In the genomic region with DNA sequence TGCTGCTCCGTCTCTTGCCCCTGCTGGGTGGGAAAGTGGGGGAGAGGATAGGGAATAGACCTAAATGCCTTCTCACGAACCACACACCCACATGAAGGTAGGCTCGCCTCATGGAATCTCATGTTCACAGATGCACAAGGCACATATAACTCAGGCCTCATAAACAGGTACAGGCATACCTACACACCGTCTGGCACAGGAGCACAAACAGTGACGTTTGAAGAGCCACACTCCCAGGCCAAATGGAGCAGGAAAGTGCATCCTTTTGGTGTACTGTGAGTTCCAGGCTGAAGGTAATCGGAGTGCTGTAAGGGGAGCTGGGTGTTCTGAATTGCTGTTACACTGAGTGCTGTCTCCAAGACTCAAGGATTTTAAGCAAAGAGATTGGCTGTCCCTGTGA, we compare ENCODE assay signal across 26 cellular contexts. TPM values are rescaled to one million over a fixed set of nuclear protein-coding genes. Genes with fewer than 3 reads are reported as not detected.
DNase-seq lines count a peak whose midpoint lies in the region; ATAC-seq, FAIRE-seq and TF ChIP-seq lines count a peak whose summit lies in the region.
"Had no signal": no experiment of that assay in that cellular context is flagged by ENCODE, and none has a peak within 500 bp of the region (broad histone marks: within the 10 kb centered on the region; RNA-seq: fewer than 3 reads in every experiment).

No MANE protein-coding gene starts in this region.

- WGBS in H1 (ENCODE audit: extremely low coverage in 1 of 2, insufficient coverage in 1 of 2, insufficient read length in 1 of 2, insufficient replicate concordance in 2 of 2, low coverage in 1 of 2, low lambda C conversion rate in 2 of 2, missing lambda C conversion rate in 1 of 2), 2 experiments, result 92% methylated on average over 6 of the region's 6 CpGs; no CpG with 5 or more reads in 1 of the 2 experiments

- no peak for TF ChIP-seq EP300 in H1 (IDR thresholded peaks at IDR 0.05; ENCODE audit: borderline replicate concordance in 1 of 2, low read depth in 2 of 2, low read length in 2 of 2)

- H3K36me3 ChIP-seq in BLaER1, result peaks cover 65% of the 10 kb centered on the region
- H3K36me3 ChIP-seq in HUES6 (ENCODE audit: control insufficient read depth, insufficient read depth, low read length), result peaks cover 54% of the 10 kb centered on the region
- H3K36me3 ChIP-seq in H1 (ENCODE audit: control insufficient read depth in 2 of 4, insufficient read depth in 4 of 4, low read length in 3 of 4), result peaks cover 22 to 42% (median 40%) of the 10 kb centered on the region in 4 experiments
- peaks cover 11 to 49% (median 14%) of the 10 kb centered on the region in 3 experiments for H3K36me3 ChIP-seq in naive thymus-derived CD4-positive, alpha-beta T cell (ENCODE audit: control insufficient read depth in 2 of 3, insufficient read depth in 3 of 3, low read length in 3 of 3)

- no peak overlapping the region for H4K8ac ChIP-seq in H1 (ENCODE audit: extremely low read depth, insufficient read depth, low read length)

- H4K20me1 ChIP-seq in BLaER1, result peaks cover 22% of the 10 kb centered on the region
- H4K20me1 ChIP-seq in H1 (replicated peaks in 1 of 2; ENCODE audit: control insufficient read depth in 1 of 2, insufficient read depth in 2 of 2, low read length in 2 of 2), result peaks cover 0 to 4% of the 10 kb centered on the region in 2 experiments

- no peak for TF ChIP-seq RAD21 in H1 (IDR thresholded peaks at IDR 0.05 in 1 of 2, conservative IDR thresholded peaks at IDR 0.05 in 1 of 2; ENCODE audit: low read depth in 2 of 2, low read length in 2 of 2)

- H2BK5ac ChIP-seq in H1 (ENCODE audit: low read depth, low read length), result no peak overlapping the region; the same call in 1 of the 2 replicates

- H3K36me3 Mint-ChIP-seq in progenitor cell of endocrine pancreas (ENCODE audit: insufficient read depth), result peaks cover 19% of the 10 kb centered on the region
- H3K36me3 Mint-ChIP-seq in naive thymus-derived CD4-positive, alpha-beta T cell, result peaks cover 4 to 27% (median 14%) of the 10 kb centered on the region in 5 donors

- no peak overlapping the region for H3K23ac ChIP-seq in H1 (ENCODE audit: insufficient read length)

- no peak for TF ChIP-seq POLR2A in H1 (IDR thresholded peaks at IDR 0.05; ENCODE audit: control extremely low read depth in 1 of 2, low read depth in 2 of 2, low read length in 2 of 2)

- intact Hi-C loops in naive thymus-derived CD4-positive, alpha-beta T cell (cut with micrococcal nuclease), result loop anchor here (1.0 to 10.0 kb wide), 5 partner anchors 559 to 810 kb away; no protein-coding TSS in a partner anchor

- no peak overlapping the region for H4K91ac ChIP-seq in H1 (replicated peaks; ENCODE audit: insufficient read length, low read length)

- no peak overlapping the region for H2BK12ac ChIP-seq in H1 (ENCODE audit: low read depth, low read length)

- H3K27me3 ChIP-seq in BLaER1 (no peaks in the 10 kb centered on the region), HUES6 (ENCODE audit: control insufficient read depth, insufficient read depth, low read length) (no peaks in the 10 kb centered on the region), H1 (replicated peaks in 1 of 4; ENCODE audit: control insufficient read depth in 3 of 4, extremely low read depth in 1 of 4, insufficient read depth in 3 of 4, low read length in 3 of 4) (no peaks in the 10 kb centered on the region)
- no peaks in the 10 kb centered on the region for H3K27me3 ChIP-seq in naive thymus-derived CD4-positive, alpha-beta T cell (ENCODE audit: control insufficient read depth in 2 of 2, insufficient read depth in 2 of 2, low read length in 2 of 2)
- H3K27me3 ChIP-seq: stomach, thyroid gland had no signal

- no peak overlapping the region for H3K14ac ChIP-seq in H1 (ENCODE audit: insufficient read length)

- H2BK20ac ChIP-seq in H1 (ENCODE audit: low read length), result no peak overlapping the region

- H3K27me3 Mint-ChIP-seq in progenitor cell of endocrine pancreas, result no peaks in the 10 kb centered on the region
- H3K27me3 Mint-ChIP-seq in naive thymus-derived CD4-positive, alpha-beta T cell, result no peaks in the 10 kb centered on the region

- no peak overlapping the region for H3K4ac ChIP-seq in H1 (replicated peaks; ENCODE audit: insufficient read length, low read depth, low read length)

- no peak overlapping the region for H3K4me3 ChIP-seq in BLaER1
- H3K4me3 ChIP-seq in HUES6 (ENCODE audit: low read depth, low read length), result no peak overlapping the region
- no peak overlapping the region for H3K4me3 ChIP-seq in H1 (ENCODE audit: extremely low read depth in 1 of 4, insufficient read depth in 2 of 4, low read depth in 3 of 4, low read length in 4 of 4)
- no peak overlapping the region for H3K4me3 ChIP-seq in naive thymus-derived CD4-positive, alpha-beta T cell (ENCODE audit: low read length)
- H3K4me3 ChIP-seq: spleen, stomach, thyroid gland had no signal

- CTCF ChIA-PET in H1 (lab: Charles Lee; ENCODE audit: partially characterized antibody), result interaction anchor here (0.6 to 7.2 kb wide), 19 partner anchors 7 to 813 kb away, joined by 3 to 88 read pairs (median 3); a partner anchor contains a TSS
- CTCF ChIA-PET in naive thymus-derived CD4-positive, alpha-beta T cell (lab: Charles Lee), result no interaction called here

- no peaks in the 10 kb centered on the region for H3K9me3 Mint-ChIP-seq in progenitor cell of endocrine pancreas (ENCODE audit: low read depth)
- H3K9me3 Mint-ChIP-seq in naive thymus-derived CD4-positive, alpha-beta T cell, result no peaks in the 10 kb centered on the region
- H3K9me3 Mint-ChIP-seq: activated naive CD4-positive, alpha-beta T cell treated with anti-CD3 and anti-CD28 coated beads for 36 hours; natural killer cell; T-helper 1 cell treated with Interleukin-12 subunit alpha and Interleukin-12 subunit beta and Interleukin-4 antibody, amounts not matched to agents 30 μg/mL and 1 μg/mL, for 36 hours had no signal

- no peak overlapping the region for H2AK5ac ChIP-seq in H1 (ENCODE audit: low read depth, low read length)

- H3K56ac ChIP-seq in H1 (replicated peaks; ENCODE audit: insufficient read length, low read depth, low read length), result no peak overlapping the region

- TF ChIP-seq CTCF in H1 (IDR thresholded peaks at IDR 0.05; ENCODE audit: control extremely low read depth in 1 of 3, insufficient read depth in 1 of 3, low read depth in 1 of 3, low read length in 3 of 3), result no peak
- no peak for TF ChIP-seq CTCF in progenitor cell of endocrine pancreas (IDR thresholded peaks at IDR 0.05; ENCODE audit: unreplicated experiment)

- no peak for ATAC-seq in naive thymus-derived CD4-positive, alpha-beta T cell
- ATAC-seq: left cardiac atrium, natural killer cell had no signal

- no peaks in the 10 kb centered on the region for H3K79me2 ChIP-seq in H1 (ENCODE audit: control insufficient read depth in 1 of 2, insufficient read depth in 2 of 2, low read length in 2 of 2)

- DNase-seq in H1 (ENCODE audit: low read depth in 1 of 2, low spot score in 2 of 2) (no peak), progenitor cell of endocrine pancreas (ENCODE audit: low spot score, unreplicated experiment) (no peak), NCI-H526 treated with DMSO at 0.1 percent for 48 hours (lab: John Stamatoyannopoulos, UW) (no peak), dedifferentiated amniotic fluid mesenchymal stem cell (ENCODE audit: extremely low spot score) (no peak)
- DNase-seq in naive thymus-derived CD4-positive, alpha-beta T cell, result no peak
- DNase-seq: activated CD4-positive, alpha-beta T cell treated with anti-CD3 and anti-CD28 coated beads, Interleukin-2, amount 50 U/mL, for 4 hours; activated CD4-positive, CD25-positive, alpha-beta regulatory T cell; activated naive CD4-positive, alpha-beta T cell treated with anti-CD3 and anti-CD28 coated beads for 36 hours; DMS153; hippocampal formation; left cardiac atrium; natural killer cell; NCI-H146; SK-N-SH; spleen; stimulated activated CD4-positive, alpha-beta T cell treated with anti-CD3 and anti-CD28 coated beads, Interleukin-2, amount 100 ng/mL, for 24 hours; stimulated activated CD8-positive, alpha-beta memory T cell treated with anti-CD3 and anti-CD28 coated beads, Interleukin-4, amount 100 ng/mL, for 48 hours; stomach; thyroid gland had no signal

- H3K79me1 ChIP-seq in H1 (ENCODE audit: low read depth, low read length), result no peaks in the 10 kb centered on the region

- H2AFZ ChIP-seq in H1 (ENCODE audit: low read length), result no peak overlapping the region

- POLR2A ChIA-PET in H1 (lab: Charles Lee; ENCODE audit: partially characterized antibody), result interaction anchor here (1.8 to 6.3 kb wide), 3 partner anchors 14 to 44 kb away, joined by 4 to 59 read pairs (median 20); a partner anchor contains a TSS
- POLR2A ChIA-PET in naive thymus-derived CD4-positive, alpha-beta T cell (lab: Charles Lee), result no interaction called here

- no peak overlapping the region for H2BK120ac ChIP-seq in H1 (replicated peaks; ENCODE audit: low read depth, low read length)

- peak overlapping the region; percentile 41 for H3K27ac Mint-ChIP-seq in progenitor cell of endocrine pancreas
- peak overlapping the region in 1 of 9 donors; percentile 36 for H3K27ac Mint-ChIP-seq in naive thymus-derived CD4-positive, alpha-beta T cell
- H3K27ac Mint-ChIP-seq: activated naive CD4-positive, alpha-beta T cell treated with anti-CD3 and anti-CD28 coated beads for 36 hours; T-helper 1 cell treated with Interleukin-12 subunit alpha and Interleukin-12 subunit beta and Interleukin-4 antibody, amounts not matched to agents 30 μg/mL and 1 μg/mL, for 36 hours had no signal

- no peak overlapping the region for H3K18ac ChIP-seq in H1 (ENCODE audit: extremely low read depth, low read length)

- H3K4me2 ChIP-seq in BLaER1 (no peak overlapping the region), H1 (ENCODE audit: insufficient read depth in 1 of 2, low read depth in 2 of 2, low read length in 2 of 2) (no peak overlapping the region)
- H3K4me2 ChIP-seq: SK-N-SH had no signal

- no peaks in the 10 kb centered on the region for H3K9me3 ChIP-seq in BLaER1
- H3K9me3 ChIP-seq in HUES6 (ENCODE audit: control insufficient read depth, insufficient read depth, low read depth, low read length), result no peaks in the 10 kb centered on the region
- H3K9me3 ChIP-seq in H1 (ENCODE audit: insufficient read depth in 2 of 2, low read depth in 1 of 2, low read length in 1 of 2), result no peaks in the 10 kb centered on the region
- no peaks in the 10 kb centered on the region for H3K9me3 ChIP-seq in naive thymus-derived CD4-positive, alpha-beta T cell (ENCODE audit: control insufficient read depth in 2 of 3, low read length in 3 of 3)
- H3K9me3 ChIP-seq: SK-N-SH, spleen, stomach, thyroid gland had no signal

- H3K9ac ChIP-seq in BLaER1 (0 out of 2 replicates have a peak overlapping the region, but pooled peaks have one; percentile 40), HUES6 (ENCODE audit: low read length) (peak overlapping the region; percentile 30), H1 (replicated peaks in 1 of 4; ENCODE audit: extremely low read depth in 1 of 4, low read depth in 3 of 4, low read length in 3 of 4) (no peak overlapping the region)
- H3K9ac ChIP-seq: SK-N-SH had no signal

- no peaks in the 10 kb centered on the region for H3K23me2 ChIP-seq in H1 (ENCODE audit: low read depth, low read length)

- peaks cover 16% of the 10 kb centered on the region for H3K4me1 Mint-ChIP-seq in progenitor cell of endocrine pancreas (ENCODE audit: low read depth)
- peaks cover 7 to 37% (median 20%) of the 10 kb centered on the region in 7 donors for H3K4me1 Mint-ChIP-seq in naive thymus-derived CD4-positive, alpha-beta T cell

- H2BK15ac ChIP-seq in H1 (ENCODE audit: low read length), result no peak overlapping the region

- H3K4me3 Mint-ChIP-seq in progenitor cell of endocrine pancreas (ENCODE audit: low read depth), result no peak overlapping the region
- H3K4me3 Mint-ChIP-seq in naive thymus-derived CD4-positive, alpha-beta T cell, result no peak overlapping the region
- H3K4me3 Mint-ChIP-seq: activated naive CD4-positive, alpha-beta T cell treated with anti-CD3 and anti-CD28 coated beads for 36 hours; natural killer cell; T-helper 1 cell treated with Interleukin-12 subunit alpha and Interleukin-12 subunit beta and Interleukin-4 antibody, amounts not matched to agents 30 μg/mL and 1 μg/mL, for 36 hours had no signal

- H3K27ac ChIP-seq in BLaER1 (peak overlapping the region; percentile 30; the same call in 1 of the 2 replicates), HUES6 (ENCODE audit: low read depth, low read length) (no peak overlapping the region), H1 (ENCODE audit: low read depth, low read length) (no peak overlapping the region)
- H3K27ac ChIP-seq in naive thymus-derived CD4-positive, alpha-beta T cell (ENCODE audit: low read depth, low read length), result no peak overlapping the region
- H3K27ac ChIP-seq: spleen, stomach, thyroid gland had no signal

- FAIRE-seq in H1 (lab: Jason Lieb, UNC), result no peak
- FAIRE-seq: GM12892 had no signal

- peaks cover 45% of the 10 kb centered on the region for H3K4me1 ChIP-seq in BLaER1
- peaks cover 34% of the 10 kb centered on the region for H3K4me1 ChIP-seq in HUES6 (ENCODE audit: control insufficient read depth, insufficient read depth, low read length)
- H3K4me1 ChIP-seq in H1 (replicated peaks in 1 of 4; ENCODE audit: control insufficient read depth in 3 of 4, insufficient read depth in 4 of 4, low read length in 3 of 4), result peaks cover 11 to 33% (median 22%) of the 10 kb centered on the region in 4 experiments
- H3K4me1 ChIP-seq in naive thymus-derived CD4-positive, alpha-beta T cell (ENCODE audit: control insufficient read depth in 2 of 2, insufficient read depth in 2 of 2, low read length in 2 of 2), result peaks cover 9 to 25% of the 10 kb centered on the region in 2 donors

- no peak overlapping the region for H4K5ac ChIP-seq in H1 (ENCODE audit: insufficient read length, low read depth, low read length)

RNA-seq across cellular contexts. Expression of a gene that starts 13.1 kb away (rescaled TPM):
- 56.4 and 60.5 TPM in 2 replicates for total RNA-seq in H1 (2021; fragmentation: NEBNext Ultra II Directional; extraction: Animal tissue kit (Norgen Biotek cat#: 25700))
- polyA plus RNA-seq in H1 (2011; rRNA removed), result 18.2 and 19.5 TPM in 2 replicates
- polyA plus RNA-seq in H1 (2011; cell fraction: cytosol; rRNA removed), result 28.8 TPM
- polyA plus RNA-seq in H1 (2011; cell fraction: nucleus; rRNA removed), result 7.3 TPM
- 22.7 to 38.5 TPM (median 29.0 TPM) in 4 replicates for polyA plus RNA-seq in H1 (2012, experiment 1 of 2)
- polyA plus RNA-seq in H1 (2012, experiment 2 of 2), result 11.9 TPM
- polyA plus RNA-seq in H1 (2013, experiment 1 of 2), result 54.9 TPM
- 52.3 TPM for polyA plus RNA-seq in H1 (2013, experiment 2 of 2)
- 10.0 and 10.4 TPM in 2 replicates for polyA minus RNA-seq in H1 (2011; rRNA and poly(A)+ RNA removed)
- 18.9 TPM for polyA minus RNA-seq in H1 (2011; cell fraction: cytosol; rRNA and poly(A)+ RNA removed)
- 18.2 TPM for polyA minus RNA-seq in H1 (2011; cell fraction: nucleus; rRNA and poly(A)+ RNA removed)
- 23.8 and 27.2 TPM in 2 replicates for total RNA-seq in progenitor cell of endocrine pancreas
- 10 to 100 TPM in 3 of 5 experiments, 1 to 10 TPM in 2; 8.2 to 42.8 (median 15.7) TPM for total RNA-seq in naive thymus-derived CD4-positive, alpha-beta T cell
- polyA plus RNA-seq in naive thymus-derived CD4-positive, alpha-beta T cell, result 10 to 100 TPM; 17.4 to 26.0 TPM

RNA-seq across cellular contexts. Expression of a gene that starts 20.4 kb away (rescaled TPM):
- 35.6 and 35.8 TPM in 2 replicates for total RNA-seq in H1 (2021; fragmentation: NEBNext Ultra II Directional; extraction: Animal tissue kit (Norgen Biotek cat#: 25700))
- polyA plus RNA-seq in H1 (2011; rRNA removed), result 14.3 and 22.8 TPM in 2 replicates
- 12.5 TPM for polyA plus RNA-seq in H1 (2011; cell fraction: cytosol; rRNA removed)
- polyA plus RNA-seq in H1 (2011; cell fraction: nucleus; rRNA removed), result 20.9 TPM
- polyA plus RNA-seq in H1 (2012, experiment 1 of 2), result 21.0 to 35.7 TPM (median 34.1 TPM) in 4 replicates
- polyA plus RNA-seq in H1 (2012, experiment 2 of 2), result 51.4 TPM
- 32.0 TPM for polyA plus RNA-seq in H1 (2013, experiment 1 of 2)
- polyA plus RNA-seq in H1 (2013, experiment 2 of 2), result 33.4 TPM
- 9.7 and 19.7 TPM in 2 replicates for polyA minus RNA-seq in H1 (2011; rRNA and poly(A)+ RNA removed)
- polyA minus RNA-seq in H1 (2011; cell fraction: cytosol; rRNA and poly(A)+ RNA removed), result 13.7 TPM
- polyA minus RNA-seq in H1 (2011; cell fraction: nucleus; rRNA and poly(A)+ RNA removed), result 22.4 TPM
- total RNA-seq in progenitor cell of endocrine pancreas, result 16.5 and 17.6 TPM in 2 replicates
- total RNA-seq in naive thymus-derived CD4-positive, alpha-beta T cell, result 10 to 100 TPM in 2 of 5 experiments, 1 to 10 TPM in 3; 2.9 to 19.0 (median 8.6) TPM
- polyA plus RNA-seq in naive thymus-derived CD4-positive, alpha-beta T cell, result 1 to 10 TPM; 5.1 to 8.8 TPM

RNA-seq across cellular contexts. Expression of a gene that starts 20.9 kb away (rescaled TPM):
- total RNA-seq in H1 (2021; fragmentation: NEBNext Ultra II Directional; extraction: Animal tissue kit (Norgen Biotek cat#: 25700)), result 10.8 and 11.6 TPM in 2 replicates
- 4.2 and 7.1 TPM in 2 replicates for polyA plus RNA-seq in H1 (2011; rRNA removed)
- polyA plus RNA-seq in H1 (2011; cell fraction: cytosol; rRNA removed), result 3.5 TPM
- polyA plus RNA-seq in H1 (2011; cell fraction: nucleus; rRNA removed), result 4.9 TPM
- 4.0 to 6.8 TPM (median 6.4 TPM) in 4 replicates for polyA plus RNA-seq in H1 (2012, experiment 1 of 2)
- 4.1 TPM for polyA plus RNA-seq in H1 (2012, experiment 2 of 2)
- polyA plus RNA-seq in H1 (2013, experiment 1 of 2), result 15.0 TPM
- polyA plus RNA-seq in H1 (2013, experiment 2 of 2), result 15.5 TPM
- polyA minus RNA-seq in H1 (2011; rRNA and poly(A)+ RNA removed), result 0.95 and 1.5 TPM in 2 replicates
- 6.5 TPM for polyA minus RNA-seq in H1 (2011; cell fraction: cytosol; rRNA and poly(A)+ RNA removed)
- 7.7 TPM for polyA minus RNA-seq in H1 (2011; cell fraction: nucleus; rRNA and poly(A)+ RNA removed)
- 0.31 and 0.43 TPM in 2 replicates for total RNA-seq in progenitor cell of endocrine pancreas
- total RNA-seq in naive thymus-derived CD4-positive, alpha-beta T cell, result under 1 TPM in 2 of 5 experiments, not detected in 3; 0.17 to 0.19 TPM
- polyA plus RNA-seq in naive thymus-derived CD4-positive, alpha-beta T cell, result not detected
- total RNA-seq: activated naive CD4-positive, alpha-beta T cell treated with anti-CD3 and anti-CD28 coated beads for 36 hours; NCI-H460; stomach; thyroid gland had no signal
- polyA plus RNA-seq: AG04450, BJ, SK-N-SH had no signal

RNA-seq across cellular contexts. Expression of a gene that starts 35.8 kb away (rescaled TPM):
- 137 and 145 TPM in 2 replicates for total RNA-seq in H1 (2021; fragmentation: NEBNext Ultra II Directional; extraction: Animal tissue kit (Norgen Biotek cat#: 25700))
- 25.0 and 40.5 TPM in 2 replicates for polyA plus RNA-seq in H1 (2011; rRNA removed)
- 54.6 TPM for polyA plus RNA-seq in H1 (2011; cell fraction: cytosol; rRNA removed)
- 20.8 TPM for polyA plus RNA-seq in H1 (2011; cell fraction: nucleus; rRNA removed)
- polyA plus RNA-seq in H1 (2012, experiment 1 of 2), result 97.7 to 172 TPM (median 128 TPM) in 4 replicates
- 12.6 TPM for polyA plus RNA-seq in H1 (2012, experiment 2 of 2)
- polyA plus RNA-seq in H1 (2013, experiment 1 of 2), result 74.6 TPM
- 76.3 TPM for polyA plus RNA-seq in H1 (2013, experiment 2 of 2)
- 45.9 and 65.0 TPM in 2 replicates for polyA minus RNA-seq in H1 (2011; rRNA and poly(A)+ RNA removed)
- polyA minus RNA-seq in H1 (2011; cell fraction: cytosol; rRNA and poly(A)+ RNA removed), result 88.7 TPM
- polyA minus RNA-seq in H1 (2011; cell fraction: nucleus; rRNA and poly(A)+ RNA removed), result 39.5 TPM
- 73.8 and 77.3 TPM in 2 replicates for total RNA-seq in progenitor cell of endocrine pancreas
- 10 to 100 TPM; 43.2 to 90.4 (median 77.6) TPM for total RNA-seq in naive thymus-derived CD4-positive, alpha-beta T cell
- polyA plus RNA-seq in naive thymus-derived CD4-positive, alpha-beta T cell, result 100 to 1,000 TPM; 116 to 118 TPM

Comparison
In these comparisons a context has a peak if more than half of its experiments do, and no peak if none do; other contexts are left out.
1. H3K9ac ChIP-seq: peak in BLaER1 (single experiment) and HUES6 (single experiment); none in H1 (0 of 4).